In genomic region chr18:49758263-49758610, GRCh38 we compare ENCODE assay signal across 2 cellular contexts.
TF ChIP-seq lines count a peak whose summit lies in the region.

No MANE protein-coding gene starts in this region.

TF ChIP-seq in GM23338, 12 proteins besides CTCF, POLR2A, EP300 and RAD21 (continued from another document):
- TF ChIP-seq, protein P1, sequence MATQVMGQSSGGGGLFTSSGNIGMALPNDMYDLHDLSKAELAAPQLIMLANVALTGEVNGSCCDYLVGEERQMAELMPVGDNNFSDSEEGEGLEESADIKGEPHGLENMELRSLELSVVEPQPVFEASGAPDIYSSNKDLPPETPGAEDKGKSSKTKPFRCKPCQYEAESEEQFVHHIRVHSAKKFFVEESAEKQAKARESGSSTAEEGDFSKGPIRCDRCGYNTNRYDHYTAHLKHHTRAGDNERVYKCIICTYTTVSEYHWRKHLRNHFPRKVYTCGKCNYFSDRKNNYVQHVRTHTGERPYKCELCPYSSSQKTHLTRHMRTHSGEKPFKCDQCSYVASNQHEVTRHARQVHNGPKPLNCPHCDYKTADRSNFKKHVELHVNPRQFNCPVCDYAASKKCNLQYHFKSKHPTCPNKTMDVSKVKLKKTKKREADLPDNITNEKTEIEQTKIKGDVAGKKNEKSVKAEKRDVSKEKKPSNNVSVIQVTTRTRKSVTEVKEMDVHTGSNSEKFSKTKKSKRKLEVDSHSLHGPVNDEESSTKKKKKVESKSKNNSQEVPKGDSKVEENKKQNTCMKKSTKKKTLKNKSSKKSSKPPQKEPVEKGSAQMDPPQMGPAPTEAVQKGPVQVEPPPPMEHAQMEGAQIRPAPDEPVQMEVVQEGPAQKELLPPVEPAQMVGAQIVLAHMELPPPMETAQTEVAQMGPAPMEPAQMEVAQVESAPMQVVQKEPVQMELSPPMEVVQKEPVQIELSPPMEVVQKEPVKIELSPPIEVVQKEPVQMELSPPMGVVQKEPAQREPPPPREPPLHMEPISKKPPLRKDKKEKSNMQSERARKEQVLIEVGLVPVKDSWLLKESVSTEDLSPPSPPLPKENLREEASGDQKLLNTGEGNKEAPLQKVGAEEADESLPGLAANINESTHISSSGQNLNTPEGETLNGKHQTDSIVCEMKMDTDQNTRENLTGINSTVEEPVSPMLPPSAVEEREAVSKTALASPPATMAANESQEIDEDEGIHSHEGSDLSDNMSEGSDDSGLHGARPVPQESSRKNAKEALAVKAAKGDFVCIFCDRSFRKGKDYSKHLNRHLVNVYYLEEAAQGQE (IDR thresholded peaks at IDR 0.05; ENCODE audit: unreplicated experiment): no peak
- TF ChIP-seq JUNB (IDR thresholded peaks at IDR 0.05; ENCODE audit: unreplicated experiment) (no peak), ZNF331 (CRISPR knock-in tag; IDR thresholded peaks at IDR 0.05; ENCODE audit: low read depth) (no peak), NANOG (IDR thresholded peaks at IDR 0.05; ENCODE audit: borderline replicate concordance) (no peak), ZNF462 (CRISPR knock-in tag; IDR thresholded peaks at IDR 0.05) (no peak), STAT1 (IDR thresholded peaks at IDR 0.05; ENCODE audit: unreplicated experiment) (no peak), CREB1 (CRISPR knock-in tag; IDR thresholded peaks at IDR 0.05; ENCODE audit: low read depth) (no peak)
- TF ChIP-seq, protein P2, sequence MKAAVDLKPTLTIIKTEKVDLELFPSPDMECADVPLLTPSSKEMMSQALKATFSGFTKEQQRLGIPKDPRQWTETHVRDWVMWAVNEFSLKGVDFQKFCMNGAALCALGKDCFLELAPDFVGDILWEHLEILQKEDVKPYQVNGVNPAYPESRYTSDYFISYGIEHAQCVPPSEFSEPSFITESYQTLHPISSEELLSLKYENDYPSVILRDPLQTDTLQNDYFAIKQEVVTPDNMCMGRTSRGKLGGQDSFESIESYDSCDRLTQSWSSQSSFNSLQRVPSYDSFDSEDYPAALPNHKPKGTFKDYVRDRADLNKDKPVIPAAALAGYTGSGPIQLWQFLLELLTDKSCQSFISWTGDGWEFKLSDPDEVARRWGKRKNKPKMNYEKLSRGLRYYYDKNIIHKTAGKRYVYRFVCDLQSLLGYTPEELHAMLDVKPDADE (IDR thresholded peaks at IDR 0.05): no peak

TF ChIP-seq in SK-N-SH, 30 proteins besides CTCF, POLR2A, EP300 and RAD21 (continued from another document):
- no peak for TF ChIP-seq TCF12 (IDR thresholded peaks at IDR 0.05)
- no peak for TF ChIP-seq TEAD4 (IDR thresholded peaks at IDR 0.05; ENCODE audit: borderline replicate concordance, insufficient read depth)
- TF ChIP-seq, protein P3, sequence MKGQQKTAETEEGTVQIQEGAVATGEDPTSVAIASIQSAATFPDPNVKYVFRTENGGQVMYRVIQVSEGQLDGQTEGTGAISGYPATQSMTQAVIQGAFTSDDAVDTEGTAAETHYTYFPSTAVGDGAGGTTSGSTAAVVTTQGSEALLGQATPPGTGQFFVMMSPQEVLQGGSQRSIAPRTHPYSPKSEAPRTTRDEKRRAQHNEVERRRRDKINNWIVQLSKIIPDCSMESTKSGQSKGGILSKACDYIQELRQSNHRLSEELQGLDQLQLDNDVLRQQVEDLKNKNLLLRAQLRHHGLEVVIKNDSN (IDR thresholded peaks at IDR 0.05; ENCODE audit: borderline replicate concordance, low read depth): no peak
- no peak for TF ChIP-seq RXRA (IDR thresholded peaks at IDR 0.05; ENCODE audit: borderline replicate concordance, low read depth)
- no peak for TF ChIP-seq NFIC (IDR thresholded peaks at IDR 0.05; ENCODE audit: borderline replicate concordance)
- TF ChIP-seq GABPA (IDR thresholded peaks at IDR 0.05; ENCODE audit: low read depth): no peak
- TF ChIP-seq PBX3 (IDR thresholded peaks at IDR 0.05): no peak
- no peak for TF ChIP-seq POLR2AphosphoS5 (IDR thresholded peaks at IDR 0.05; ENCODE audit: low read depth, low read length)
- TF ChIP-seq, protein P4, sequence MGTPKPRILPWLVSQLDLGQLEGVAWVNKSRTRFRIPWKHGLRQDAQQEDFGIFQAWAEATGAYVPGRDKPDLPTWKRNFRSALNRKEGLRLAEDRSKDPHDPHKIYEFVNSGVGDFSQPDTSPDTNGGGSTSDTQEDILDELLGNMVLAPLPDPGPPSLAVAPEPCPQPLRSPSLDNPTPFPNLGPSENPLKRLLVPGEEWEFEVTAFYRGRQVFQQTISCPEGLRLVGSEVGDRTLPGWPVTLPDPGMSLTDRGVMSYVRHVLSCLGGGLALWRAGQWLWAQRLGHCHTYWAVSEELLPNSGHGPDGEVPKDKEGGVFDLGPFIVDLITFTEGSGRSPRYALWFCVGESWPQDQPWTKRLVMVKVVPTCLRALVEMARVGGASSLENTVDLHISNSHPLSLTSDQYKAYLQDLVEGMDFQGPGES (IDR thresholded peaks at IDR 0.05; ENCODE audit: low read depth, low read length): no peak
- TF ChIP-seq MEF2A (IDR thresholded peaks at IDR 0.05; ENCODE audit: borderline replicate concordance, low read depth): no peak
- TF ChIP-seq, protein P1 (IDR thresholded peaks at IDR 0.05; ENCODE audit: low read depth, low read length): no peak
- no peak for TF ChIP-seq RCOR1 (IDR thresholded peaks at IDR 0.05; ENCODE audit: low read length)
- no peak for TF ChIP-seq TAF1 (IDR thresholded peaks at IDR 0.05; ENCODE audit: borderline replicate concordance, low read depth, low read length)
TF ChIP-seq in SK-N-SH: peak in this region for 0.
